24 cellular contexts compared by ENCODE assay signal in the genomic region with DNA sequence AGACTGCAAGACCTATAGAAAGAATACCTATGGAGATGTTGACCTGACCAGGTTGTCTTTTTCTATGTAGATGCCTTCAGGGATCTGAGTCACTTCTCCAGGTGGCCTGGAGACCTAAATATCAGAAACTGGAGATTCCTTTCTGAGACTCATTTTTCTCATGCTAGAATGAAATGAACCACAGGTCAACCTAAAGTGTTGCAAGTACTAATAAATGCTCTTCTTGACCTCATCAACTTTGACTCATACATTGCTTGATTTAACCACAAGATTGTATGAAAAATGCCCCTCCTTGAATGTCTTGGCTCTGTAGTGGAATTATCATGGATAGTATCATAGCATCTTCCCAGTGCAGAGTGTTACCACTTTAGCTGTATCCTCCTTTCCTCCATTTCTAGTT.
"Had no signal": no experiment of that assay in that cellular context is flagged by ENCODE, and none has a peak within 500 bp of the region (broad histone marks: within the 10 kb centered on the region; RNA-seq: fewer than 3 reads in every experiment).

No MANE protein-coding gene starts in this region.

- H3K27me3 ChIP-seq: foreskin keratinocyte, right lobe of liver, spleen, testis, tibial nerve had no signal

- ATAC-seq: foreskin keratinocyte; left colon; left ventricle myocardium superior; psoas muscle; right lobe of liver; stimulated activated memory B cell treated with anti-CD40 and anti-IgM and Interleukin-4, amounts not matched to agents 10 μg/mL and 1 μg/mL and 100 μg/mL, for 72 hours; stimulated activated naive CD8-positive, alpha-beta T cell treated with anti-CD3 and anti-CD28 coated beads, Interleukin-15, amount 100 ng/mL, for 72 hours had no signal

- H3K4me1 ChIP-seq: foreskin keratinocyte, psoas muscle, spleen, testis, tibial nerve had no signal

- DNase-seq: effector CD4-positive, alpha-beta T cell; endodermal cell; erythroblast; immature natural killer cell; kidney; left colon; left ventricle myocardium superior; mesendoderm; naive B cell; nephron progenitor cell; psoas muscle; retina; right lobe of liver; spleen; stimulated activated CD4-positive, alpha-beta T cell treated with anti-CD3 and anti-CD28 coated beads, Interleukin-15, amount 100 ng/mL, for 24 hours; stimulated activated CD4-positive, alpha-beta T cell treated with anti-CD3 and anti-CD28 coated beads, Interleukin-1b, Interleukin-23, amount 100 ng/mL, for 48 hours; stimulated activated CD4-positive, alpha-beta T cell treated with anti-CD3 and anti-CD28 coated beads, Interleukin-4, amount 100 ng/mL, for 24 hours; stimulated activated naive CD8-positive, alpha-beta T cell treated with anti-CD3 and anti-CD28 coated beads, Interleukin-15, amount 100 ng/mL, for 72 hours; testis had no signal

- H3K27ac ChIP-seq: coronary artery, foreskin keratinocyte, psoas muscle, right lobe of liver, spleen, testis, tibial nerve had no signal

- H3K36me3 ChIP-seq: right lobe of liver, spleen, tibial nerve had no signal

- H3K4me3 ChIP-seq: coronary artery, lung, psoas muscle, right lobe of liver, spleen, testis, tibial nerve had no signal

- H3K9me3 ChIP-seq: psoas muscle, right lobe of liver, spleen, testis, tibial nerve had no signal
